8 cellular contexts compared by ENCODE assay signal in genomic region chr20:17859616-17860232, GRCh38.
DNase-seq lines count a peak whose midpoint lies in the region; ATAC-seq and TF ChIP-seq lines count a peak whose summit lies in the region.

No MANE protein-coding gene starts in this region.

- no peaks in the 10 kb centered on the region for H3K36me3 Mint-ChIP-seq in activated T-helper 1 cell treated with anti-CD3 and anti-CD28 coated beads, Interleukin-12 subunit alpha, Interleukin-12 subunit beta, Interleukin-2, Interleukin-4 antibody, amounts not matched to agents 30 ng/mL and 10 ng/mL and 1 ng/mL, durations not matched to agents 14 hours and 24 hours and 36 hours (ENCODE audit: low read depth)

- H3K27ac ChIP-seq in dorsolateral prefrontal cortex = peak overlapping the region in 7 of 59 donors; percentile 12 to 50 (median 26)

- no peak overlapping the region for H3K4me3 Mint-ChIP-seq in activated T-helper 1 cell treated with anti-CD3 and anti-CD28 coated beads, Interleukin-12 subunit alpha, Interleukin-12 subunit beta, Interleukin-2, Interleukin-4 antibody, amounts not matched to agents 30 ng/mL and 10 ng/mL and 1 ng/mL, durations not matched to agents 14 hours and 24 hours and 36 hours

- DNase-seq in activated T-helper 1 cell treated with Interleukin-2 at 50 U/mL for 16 hours (ENCODE audit: low read depth) (peak; percentile 6), NCI-H2029 (lab: John Stamatoyannopoulos, UW) (peak; percentile 70), dorsolateral prefrontal cortex (peak in 6 of 10 donors; percentile 21 to 62 (median 52)), posterior vena cava (ENCODE audit: low spot score) (no peak)
- no peak for DNase-seq in activated T-helper 1 cell treated with anti-CD3 and anti-CD28 coated beads, Interleukin-12 subunit alpha, Interleukin-12 subunit beta, Interleukin-2, Interleukin-4 antibody, amounts not matched to agents 30 ng/mL and 10 ng/mL and 1 ng/mL, durations not matched to agents 14 hours and 24 hours and 36 hours (ENCODE audit: low spot score)
- peak; percentile 24 for DNase-seq in stimulated activated CD8-positive, alpha-beta memory T cell treated with anti-CD3 and anti-CD28 coated beads, Interleukin-4, amount 100 ng/mL, for 24 hours (ENCODE audit: low read depth)
- DNase-seq in effector CD8-positive, alpha-beta T cell (lab: John Stamatoyannopoulos, UW) = no peak

- H3K4me3 ChIP-seq in dorsolateral prefrontal cortex = peak overlapping the region in 2 of 59 donors; percentile 13 to 16

- no peak overlapping the region for H3K27ac Mint-ChIP-seq in activated T-helper 1 cell treated with anti-CD3 and anti-CD28 coated beads, Interleukin-12 subunit alpha, Interleukin-12 subunit beta, Interleukin-2, Interleukin-4 antibody, amounts not matched to agents 30 ng/mL and 10 ng/mL and 1 ng/mL, durations not matched to agents 14 hours and 24 hours and 36 hours

- peaks cover 26% of the 10 kb centered on the region for H3K4me1 Mint-ChIP-seq in activated T-helper 1 cell treated with anti-CD3 and anti-CD28 coated beads, Interleukin-12 subunit alpha, Interleukin-12 subunit beta, Interleukin-2, Interleukin-4 antibody, amounts not matched to agents 30 ng/mL and 10 ng/mL and 1 ng/mL, durations not matched to agents 14 hours and 24 hours and 36 hours (ENCODE audit: low read depth)

- no peaks in the 10 kb centered on the region for H3K27me3 ChIP-seq in dorsolateral prefrontal cortex

- TF ChIP-seq CTCF in dorsolateral prefrontal cortex (IDR thresholded peaks at IDR 0.05 in 54 of 56, conservative IDR thresholded peaks at IDR 0.05 in 2 of 56; ENCODE audit: low read depth in 1 of 56, partially characterized antibody in 56 of 56) = peak in 1 of 56 donors; percentile 11

- ATAC-seq in HG02884 (IDR thresholded peaks at IDR 0.05; ENCODE audit: unreplicated experiment) = no peak

- intact Hi-C loops in activated T-helper 1 cell treated with anti-CD3 and anti-CD28 coated beads, Interleukin-12 subunit alpha, Interleukin-12 subunit beta, Interleukin-2, Interleukin-4 antibody, amounts not matched to agents 30 ng/mL and 10 ng/mL and 1 ng/mL, durations not matched to agents 14 hours and 24 hours and 36 hours (cut with micrococcal nuclease) = no loop called here
- intact Hi-C loops in dorsolateral prefrontal cortex (cut with DNase I) (no loop called here), posterior vena cava (cut with DNase I) (no loop called here)

- H3K9me3 Mint-ChIP-seq in activated T-helper 1 cell treated with anti-CD3 and anti-CD28 coated beads, Interleukin-12 subunit alpha, Interleukin-12 subunit beta, Interleukin-2, Interleukin-4 antibody, amounts not matched to agents 30 ng/mL and 10 ng/mL and 1 ng/mL, durations not matched to agents 14 hours and 24 hours and 36 hours = no peaks in the 10 kb centered on the region

- peaks cover 5% of the 10 kb centered on the region for H3K27me3 Mint-ChIP-seq in activated T-helper 1 cell treated with anti-CD3 and anti-CD28 coated beads, Interleukin-12 subunit alpha, Interleukin-12 subunit beta, Interleukin-2, Interleukin-4 antibody, amounts not matched to agents 30 ng/mL and 10 ng/mL and 1 ng/mL, durations not matched to agents 14 hours and 24 hours and 36 hours (ENCODE audit: insufficient read depth)

Comparison
In these comparisons a context has a peak if more than half of its experiments do, and no peak if none do; other contexts are left out.
1. DNase-seq: peak in activated T-helper 1 cell treated with Interleukin-2 at 50 U/mL for 16 hours (single experiment), NCI-H2029 (single experiment), dorsolateral prefrontal cortex (6 of 10) and stimulated activated CD8-positive, alpha-beta memory T cell treated with anti-CD3 and anti-CD28 coated beads, Interleukin-4, amount 100 ng/mL, for 24 hours (single experiment); none in activated T-helper 1 cell treated with anti-CD3 and anti-CD28 coated beads, Interleukin-12 subunit alpha, Interleukin-12 subunit beta, Interleukin-2, Interleukin-4 antibody, amounts not matched to agents 30 ng/mL and 10 ng/mL and 1 ng/mL, durations not matched to agents 14 hours and 24 hours and 36 hours (single experiment), posterior vena cava (single experiment) and effector CD8-positive, alpha-beta T cell (single experiment).